In genomic region chr3:191593486-191593885, GRCh38 we compare ENCODE assay signal across 22 cellular contexts.
DNase-seq lines count a peak whose midpoint lies in the region; ATAC-seq, FAIRE-seq and TF ChIP-seq lines count a peak whose summit lies in the region.
"Had no signal": no experiment of that assay in that cellular context is flagged by ENCODE, and none has a peak within 500 bp of the region (broad histone marks: within the 10 kb centered on the region; RNA-seq: fewer than 3 reads in every experiment).

No MANE protein-coding gene starts in this region.

- H3K79me2 ChIP-seq in neural cell (replicated peaks; ENCODE audit: insufficient read depth, low read length): no peaks in the 10 kb centered on the region

- no peak for DNase-seq in D721Med (ENCODE audit: insufficient read length, low spot score)
- no peak for DNase-seq in HEK293T (ENCODE audit: extremely low spot score)
- no peak for DNase-seq in DMS 273 treated with DMSO at 0.1 percent for 48 hours (lab: John Stamatoyannopoulos, UW)
- no peak for DNase-seq in heart left ventricle
- no peak for DNase-seq in uterus
- DNase-seq: 8988T; ACHN; AML-193; BE2C; CD4-positive, alpha-beta T cell; CD8-positive, alpha-beta memory T cell; DMS153; DND-41; GOT3; H9; HFFc6 had no signal

- WGBS in heart left ventricle, 4 donors: 0 to 94% (median 23%) methylated on average over 1 of the region's 1 CpG

- no peaks in the 10 kb centered on the region for H3K9me2 ChIP-seq in neural cell (ENCODE audit: insufficient read depth, low read length)

- no peaks in the 10 kb centered on the region for H4K20me1 ChIP-seq in neural cell (ENCODE audit: insufficient read depth)
- H4K20me1 ChIP-seq: BLaER1 treated with 17β-estradiol and CSF1 and Interleukin-3, amounts not matched to agents 10 nM and 100 nM had no signal

- H3K9me3 ChIP-seq in neural cell (ENCODE audit: low read length) (no peaks in the 10 kb centered on the region), heart left ventricle (no peaks in the 10 kb centered on the region), uterus (no peaks in the 10 kb centered on the region)
- H3K9me3 ChIP-seq: A549; BE2C; BLaER1 treated with 17β-estradiol and CSF1 and Interleukin-3, amounts not matched to agents 10 nM and 100 nM had no signal

- no peak overlapping the region for H2AFZ ChIP-seq in neural cell (ENCODE audit: low read depth, low read length)

- H3K4me1 ChIP-seq in heart left ventricle (no peaks in the 10 kb centered on the region), uterus (no peaks in the 10 kb centered on the region)
- H3K4me1 ChIP-seq: A549; BLaER1 treated with 17β-estradiol and CSF1 and Interleukin-3, amounts not matched to agents 10 nM and 100 nM had no signal

- ATAC-seq in heart left ventricle: no peak
- ATAC-seq: A549, HCT116 had no signal

- H3F3A ChIP-seq in neural cell (ENCODE audit: insufficient read depth, low read length, poor library complexity, severe bottlenecking): no peaks in the 10 kb centered on the region

- POLR2A ChIA-PET in HEK293T (lab: Yijun Ruan, JAX): no interaction called here

- peak; percentile 94 for FAIRE-seq in D721Med (lab: Jason Lieb, UNC)
- FAIRE-seq: A549, G401.6, GM12892 had no signal

- TF ChIP-seq RAD21 in neural cell (conservative IDR thresholded peaks at IDR 0.05): no peak

- CTCF ChIA-PET in HEK293T (lab: Yijun Ruan, JAX): no interaction called here

- H3K27ac ChIP-seq in neural cell (ENCODE audit: low read length) (no peak overlapping the region), heart left ventricle (no peak overlapping the region), uterus (no peak overlapping the region)
- H3K27ac ChIP-seq: A549; BLaER1 treated with 17β-estradiol and CSF1 and Interleukin-3, amounts not matched to agents 10 nM and 100 nM had no signal

- H3K36me3 ChIP-seq in neural cell (ENCODE audit: insufficient read depth, low read length) (no peaks in the 10 kb centered on the region), heart left ventricle (no peaks in the 10 kb centered on the region), uterus (no peaks in the 10 kb centered on the region)
- H3K36me3 ChIP-seq: BE2C; BLaER1 treated with 17β-estradiol and CSF1 and Interleukin-3, amounts not matched to agents 10 nM and 100 nM had no signal

- no peak overlapping the region for H3K4me2 ChIP-seq in neural cell (ENCODE audit: low read length)
- H3K4me2 ChIP-seq: A549; BLaER1 treated with 17β-estradiol and CSF1 and Interleukin-3, amounts not matched to agents 10 nM and 100 nM had no signal

- H3K4me3 ChIP-seq in neural cell (ENCODE audit: low read length): no peak overlapping the region
- no peak overlapping the region for H3K4me3 ChIP-seq in heart left ventricle
- H3K4me3 ChIP-seq in uterus: no peak overlapping the region
- H3K4me3 ChIP-seq: A549; BLaER1 treated with 17β-estradiol and CSF1 and Interleukin-3, amounts not matched to agents 10 nM and 100 nM had no signal

- H3K9ac ChIP-seq in neural cell (ENCODE audit: low read length): no peak overlapping the region
- H3K9ac ChIP-seq: BLaER1 treated with 17β-estradiol and CSF1 and Interleukin-3, amounts not matched to agents 10 nM and 100 nM had no signal

- intact Hi-C loops in heart left ventricle (cut with DNase I): no loop called here
- intact Hi-C loops in uterus (cut with DNase I; ENCODE audit: low total_unique reads): no loop called here

- no peaks in the 10 kb centered on the region for H3K27me3 ChIP-seq in neural cell (ENCODE audit: insufficient read depth, low read depth, low read length)
- H3K27me3 ChIP-seq in heart left ventricle: no peaks in the 10 kb centered on the region
- no peaks in the 10 kb centered on the region for H3K27me3 ChIP-seq in uterus
- H3K27me3 ChIP-seq: BE2C; BLaER1 treated with 17β-estradiol and CSF1 and Interleukin-3, amounts not matched to agents 10 nM and 100 nM had no signal

- TF ChIP-seq POLR2A in heart left ventricle (IDR thresholded peaks at IDR 0.05) (no peak), uterus (IDR thresholded peaks at IDR 0.05) (no peak)

- no peak for TF ChIP-seq CTCF in D721Med (IDR thresholded peaks at IDR 0.05; ENCODE audit: insufficient read depth, missing control alignments)
- TF ChIP-seq CTCF in neural cell (IDR thresholded peaks at IDR 0.05; ENCODE audit: poor library complexity, severe bottlenecking): no peak
- no peak for TF ChIP-seq CTCF in heart left ventricle (IDR thresholded peaks at IDR 0.05)
- TF ChIP-seq CTCF in uterus (IDR thresholded peaks at IDR 0.05): no peak

- peak; percentile 96 for TF ChIP-seq EP300 in neural cell (conservative IDR thresholded peaks at IDR 0.05; ENCODE audit: poor library complexity, severe bottlenecking)

TF ChIP-seq in HEK293T, 16 proteins besides CTCF, POLR2A, EP300 and RAD21:
- TF ChIP-seq PKNOX1 (IDR thresholded peaks at IDR 0.05) (0 out of 2 replicates have a peak, but pooled peaks have one; percentile 24), NFRKB (IDR thresholded peaks at IDR 0.05) (no peak)

TF ChIP-seq in neural cell, 6 proteins besides CTCF, POLR2A, EP300 and RAD21:
- peak; percentile 95 for TF ChIP-seq POLR2AphosphoS5 (IDR thresholded peaks at IDR 0.05)
- no peak for TF ChIP-seq TAF1 (IDR thresholded peaks at IDR 0.05; ENCODE audit: low read depth)
- TF ChIP-seq EZH2 (IDR thresholded peaks at IDR 0.05; ENCODE audit: borderline replicate concordance, insufficient read depth, low read length, poor library complexity, severe bottlenecking): no peak
- TF ChIP-seq REST (IDR thresholded peaks at IDR 0.05; ENCODE audit: borderline replicate concordance): peak; percentile 67
- no peak for TF ChIP-seq MXI1 (conservative IDR thresholded peaks at IDR 0.05; ENCODE audit: poor library complexity, severe bottlenecking)
- no peak for TF ChIP-seq SMC3 (conservative IDR thresholded peaks at IDR 0.05; ENCODE audit: poor library complexity)
